In the genomic region with DNA sequence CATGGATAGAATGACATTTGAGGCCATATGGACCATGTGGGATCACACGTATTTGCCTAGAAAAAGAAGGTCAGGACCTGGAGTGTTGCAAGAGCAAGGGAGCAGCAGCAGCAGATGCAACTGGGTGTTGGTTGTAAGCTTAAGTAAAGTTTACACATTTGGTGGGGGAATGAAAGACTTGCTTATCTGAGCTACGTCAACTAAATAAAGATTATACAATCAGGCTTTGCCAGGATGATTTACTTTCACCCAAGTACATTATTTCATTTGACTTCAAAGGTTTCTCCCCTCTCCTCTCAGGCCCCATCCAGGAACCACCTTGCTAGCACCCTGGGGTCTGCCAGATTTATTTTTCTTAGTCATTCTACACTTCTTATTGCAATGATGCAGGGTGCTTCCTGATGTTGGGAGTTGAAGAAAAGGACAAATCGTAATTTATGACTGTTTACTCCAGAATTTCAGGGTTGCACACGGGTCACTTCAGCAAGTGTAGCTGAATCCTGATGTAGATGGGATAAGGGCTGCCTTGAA, we compare ENCODE assay signal across 29 cellular contexts.
DNase-seq lines count a peak whose midpoint lies in the region; ATAC-seq, FAIRE-seq and TF ChIP-seq lines count a peak whose summit lies in the region.
"Had no signal": no experiment of that assay in that cellular context is flagged by ENCODE, and none has a peak within 500 bp of the region (broad histone marks: within the 10 kb centered on the region; RNA-seq: fewer than 3 reads in every experiment).

No MANE protein-coding gene starts in this region.

- H3K9me3 ChIP-seq in small intestine (ENCODE audit: control insufficient read depth, low read depth) = no peaks in the 10 kb centered on the region
- H3K9me3 ChIP-seq in thyroid gland = no peaks in the 10 kb centered on the region

- TF ChIP-seq POLR2A in thyroid gland (IDR thresholded peaks at IDR 0.05) = no peak

- H3K4me1 ChIP-seq in small intestine (ENCODE audit: control insufficient read depth in 2 of 2, insufficient read depth in 1 of 2, low read depth in 1 of 2, low read length in 1 of 2) (peaks cover 0 to 2% of the 10 kb centered on the region in 2 donors), thyroid gland (peaks cover 0 to 5% of the 10 kb centered on the region in 2 donors)
- H3K4me1 ChIP-seq: heart left ventricle, lower lobe of right lung, tibial nerve had no signal

- H3K27me3 ChIP-seq in small intestine (ENCODE audit: control insufficient read depth in 2 of 2, insufficient read depth in 2 of 2, low read length in 2 of 2) (no peaks in the 10 kb centered on the region), thyroid gland (no peaks in the 10 kb centered on the region)
- H3K27me3 ChIP-seq: brain microvascular endothelial cell, heart left ventricle, tibial nerve had no signal

- H3K27ac ChIP-seq in small intestine (ENCODE audit: low read depth in 1 of 2, low read length in 1 of 2) = no peak overlapping the region
- H3K27ac ChIP-seq in thyroid gland = no peak overlapping the region
- H3K27ac ChIP-seq: 22Rv1, brain microvascular endothelial cell, heart left ventricle, lower lobe of right lung, RWPE1, tibial nerve had no signal

- H3K4me3 ChIP-seq in small intestine (ENCODE audit: low read depth in 1 of 2, low read length in 2 of 2) (no peak overlapping the region), thyroid gland (replicated peaks in 1 of 3) (no peak overlapping the region)
- H3K4me3 ChIP-seq: heart left ventricle, lower lobe of right lung, tibial nerve had no signal

- no peak for FAIRE-seq in small intestine (lab: Jason Lieb, UNC)
- FAIRE-seq: colon, GM12892 had no signal

- DNase-seq in DMS53 (lab: John Stamatoyannopoulos, UW) (peak; percentile 16), DMS53 treated with DMSO at 0.1 percent for 48 hours (lab: John Stamatoyannopoulos, UW; ENCODE audit: unreplicated experiment) (no peak), amniotic epithelial cell (ENCODE audit: low read depth) (peak; percentile 99), left lobe of liver (ENCODE audit: low spot score) (no peak), small intestine (peak; percentile 32), thyroid gland (no peak)
- DNase-seq: activated B cell treated with CpG ODN at 0.5 μM for 24 hours; activated CD4-positive, alpha-beta memory T cell treated with anti-CD3 and anti-CD28 coated beads for 36 hours; activated effector memory CD4-positive, alpha-beta T cell treated with anti-CD3 and anti-CD28 coated beads, Interleukin-2, amount 50 U/mL, for 16 hours; brain microvascular endothelial cell; endodermal cell; heart left ventricle; KBM-7; lower lobe of right lung; MV-4-11; NCI-H1694; NCI-H2171 treated with DMSO at 0.1 percent for 48 hours; NCI-H69; nucleus accumbens; stimulated activated CD4-positive, alpha-beta T cell treated with anti-CD3 and anti-CD28 coated beads, Interleukin-12 subunit alpha, Interleukin-12 subunit beta, amount 100 ng/mL, for 4 hours; stimulated activated CD4-positive, alpha-beta T cell treated with anti-CD3 and anti-CD28 coated beads, Interleukin-4, amount 100 ng/mL, for 4 hours; T-helper 9 cell had no signal

- TF ChIP-seq CTCF in thyroid gland (IDR thresholded peaks at IDR 0.05) = no peak

- 17 to 40% (median 31%) methylated on average over 4 of the region's 4 CpGs for WGBS in small intestine, 3 donors
- WGBS in thyroid gland, 2 donors = 86 to 91% methylated on average over 4 of the region's 4 CpGs

- H3K36me3 ChIP-seq in small intestine (ENCODE audit: control insufficient read depth in 2 of 2, insufficient read depth in 2 of 2, low read length in 2 of 2) = no peaks in the 10 kb centered on the region
- no peaks in the 10 kb centered on the region for H3K36me3 ChIP-seq in thyroid gland
- H3K36me3 ChIP-seq: brain microvascular endothelial cell, heart left ventricle, lower lobe of right lung, tibial nerve had no signal

- ATAC-seq in left lobe of liver (peak; percentile 82), HG03342 (IDR thresholded peaks at IDR 0.05; ENCODE audit: unreplicated experiment) (no peak), HG03442 (IDR thresholded peaks at IDR 0.05; ENCODE audit: unreplicated experiment) (no peak)
- ATAC-seq: heart left ventricle had no signal

- intact Hi-C loops in thyroid gland (cut with DNase I) = no loop called here

Comparison
In these comparisons a context has a peak if more than half of its experiments do, and no peak if none do; other contexts are left out.
1. DNase-seq: peak in DMS53 (single experiment), amniotic epithelial cell (single experiment) and small intestine (single experiment); none in DMS53 treated with DMSO at 0.1 percent for 48 hours (single experiment), left lobe of liver (single experiment) and thyroid gland (0 of 2).